ENCODE assay signal across 19 cellular contexts in genomic region chr2:214569419-214570035, GRCh38.
"Had no signal": no experiment of that assay in that cellular context is flagged by ENCODE, and none has a peak within 500 bp of the region (broad histone marks: within the 10 kb centered on the region; RNA-seq: fewer than 3 reads in every experiment).

No MANE protein-coding gene starts in this region.

- H3K27ac ChIP-seq: brain microvascular endothelial cell, esophagus muscularis mucosa, neural progenitor cell, testis, upper lobe of left lung had no signal

- FAIRE-seq: small intestine, TTC549 had no signal

- DNase-seq: activated CD4-positive, alpha-beta T cell treated with anti-CD3 and anti-CD28 coated beads, Interleukin-2, amount 50 U/mL, for 4 hours; activated effector memory CD4-positive, alpha-beta T cell treated with anti-CD3 and anti-CD28 coated beads, Interleukin-2, amount 50 U/mL, for 16 hours; activated naive CD4-positive, alpha-beta T cell treated with anti-CD3 and anti-CD28 coated beads, Interleukin-2, amount 50 U/mL, for 16 hours; activated T-cell treated with anti-CD3 and anti-CD28 coated beads, Interleukin-2, amount 50 U/mL, for 72 hours; aorta; brain microvascular endothelial cell; cerebellar nuclear complex; effector CD8-positive, alpha-beta T cell; right cardiac atrium; small intestine; stimulated activated CD4-positive, alpha-beta T cell treated with anti-CD3 and anti-CD28 coated beads, Interleukin-15, amount 100 ng/mL, for 24 hours; stimulated activated CD4-positive, alpha-beta T cell treated with anti-CD3 and anti-CD28 coated beads, Interleukin-4, amount 100 ng/mL, for 1 hour; testis; upper lobe of left lung had no signal

- ATAC-seq: activated T-cell treated with anti-CD3 and anti-CD28 coated beads, Interleukin-2, amount 50 U/mL, for 72 hours; left lobe of liver; right cardiac atrium; stimulated activated memory B cell treated with anti-CD40 and anti-IgM and Interleukin-4, amounts not matched to agents 10 μg/mL and 1 μg/mL and 100 μg/mL, for 72 hours had no signal

- H3K9me3 ChIP-seq: esophagus muscularis mucosa, testis, upper lobe of left lung had no signal

- H3K4me3 ChIP-seq: esophagus muscularis mucosa, neural progenitor cell, testis, upper lobe of left lung had no signal

- H3K27me3 ChIP-seq: brain microvascular endothelial cell, esophagus muscularis mucosa, neural progenitor cell, testis, upper lobe of left lung had no signal

- H3K36me3 ChIP-seq: brain microvascular endothelial cell, esophagus muscularis mucosa, neural progenitor cell, upper lobe of left lung had no signal

- H3K4me1 ChIP-seq: esophagus muscularis mucosa, neural progenitor cell, testis, upper lobe of left lung had no signal
